Comparison of ENCODE assay signal across 1 cellular context in genomic region chr15:90879730-90880366, GRCh38.
TF ChIP-seq lines count a peak whose summit lies in the region.

No MANE protein-coding gene starts in this region.

TF ChIP-seq in K562, 482 proteins besides CTCF, POLR2A, EP300 and RAD21:
- peak; percentile 69; the same call in 1 of the 2 replicates for TF ChIP-seq ZBTB33 (CRISPR knock-in tag; IDR thresholded peaks at IDR 0.05)
- peak; percentile 60 for TF ChIP-seq POLR2G (IDR thresholded peaks at IDR 0.05; ENCODE audit: low read depth, low read length)
- TF ChIP-seq ZFPM2 (CRISPR knock-in tag; IDR thresholded peaks at IDR 0.05), result no peak
- TF ChIP-seq ZNF165 (CRISPR knock-in tag; IDR thresholded peaks at IDR 0.05; ENCODE audit: borderline replicate concordance), result no peak
- TF ChIP-seq HMG20A (CRISPR knock-in tag; conservative IDR thresholded peaks at IDR 0.05), result no peak
- peak in 1 of 2 experiments; percentile 54; a peak in 1 of 4 replicates for TF ChIP-seq MLLT1 (IDR thresholded peaks at IDR 0.05)
TF ChIP-seq in K562: peak in this region for 3.
